ENCODE assay signal across 8 cellular contexts in the genomic region with DNA sequence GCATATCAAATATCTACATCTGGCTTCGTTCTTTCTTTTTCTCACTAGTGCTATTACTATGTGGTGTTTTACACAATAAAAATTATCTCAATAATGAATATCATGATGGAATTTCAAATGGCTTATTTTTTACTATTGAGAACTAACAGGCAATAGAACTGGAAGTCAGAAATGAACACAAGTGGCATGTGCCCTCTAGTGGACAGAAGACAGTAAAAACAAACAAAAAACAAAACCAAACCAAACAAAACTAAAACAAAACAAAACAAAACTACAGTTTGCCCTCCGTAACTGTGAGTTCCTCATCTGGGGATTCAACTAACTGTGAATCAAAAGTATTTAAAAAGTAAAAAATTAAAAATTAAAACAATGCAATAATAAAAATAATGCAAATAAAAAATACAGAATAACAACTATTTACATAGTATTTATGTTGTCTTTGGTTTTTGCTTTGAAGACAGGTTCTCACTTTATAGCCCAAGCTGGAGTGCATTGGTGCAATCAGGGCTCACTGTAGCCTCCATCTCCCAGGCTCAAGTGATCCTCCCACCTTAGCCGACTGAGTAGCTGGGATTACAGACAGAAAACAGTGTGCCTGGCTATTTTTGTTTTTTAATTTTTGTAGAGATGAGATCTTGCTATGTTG.
DNase-seq lines count a peak whose midpoint lies in the region; ATAC-seq, FAIRE-seq and TF ChIP-seq lines count a peak whose summit lies in the region.

No MANE protein-coding gene starts in this region.

- H3K4me3 ChIP-seq in epithelial cell of proximal tubule (ENCODE audit: low read depth, low read length) (no peak overlapping the region), transverse colon (no peak overlapping the region)

- intact Hi-C loops in transverse colon (cut with DNase I; ENCODE audit: low total_unique reads): no loop called here

- no peaks in the 10 kb centered on the region for H3K9me3 ChIP-seq in transverse colon

- DNase-seq in NCI-H2227 treated with DMSO at 0.1 percent for 48 hours (lab: John Stamatoyannopoulos, UW) (peak; percentile 1), epithelial cell of proximal tubule (ENCODE audit: low read depth) (no peak), transverse colon (no peak), NCI-H2029 treated with DMSO at 0.1 percent for 48 hours (lab: John Stamatoyannopoulos, UW) (no peak)
- no peak for DNase-seq in stimulated activated CD4-positive, alpha-beta T cell treated with anti-CD3 and anti-CD28 coated beads, Interleukin-1b, Interleukin-23, amount 100 ng/mL, for 48 hours

- ATAC-seq in GM18517 (IDR thresholded peaks at IDR 0.05; ENCODE audit: unreplicated experiment): peak; percentile 95
- ATAC-seq in HG02870 (IDR thresholded peaks at IDR 0.05; ENCODE audit: unreplicated experiment): peak; percentile 87

- WGBS in transverse colon (ENCODE audit: low coverage in 1 of 2), 2 donors: 41 to 42% methylated on average over 3 of the region's 3 CpGs

- H3K4me1 ChIP-seq in transverse colon: no peaks in the 10 kb centered on the region

- in situ Hi-C loops in transverse colon (cut with MboI; ENCODE audit: low pct_ligation_motif_present in 1 of 4, low pct_unique_long_range_greater_than_20kb in 1 of 4, low sequenced_read_pairs in 3 of 4): no loop called here

- no peaks in the 10 kb centered on the region for H3K27me3 ChIP-seq in transverse colon

- no peak for TF ChIP-seq POLR2A in transverse colon (IDR thresholded peaks at IDR 0.05)

- H3K27ac ChIP-seq in transverse colon: no peak overlapping the region

- FAIRE-seq in A204.1 (lab: Jason Lieb, UNC): peak; percentile 95

- peak; percentile 75 for TF ChIP-seq CTCF in epithelial cell of proximal tubule (conservative IDR thresholded peaks at IDR 0.05; ENCODE audit: low read depth, low read length)
- TF ChIP-seq CTCF in transverse colon (IDR thresholded peaks at IDR 0.05): peak in 4 of 5 experiments; percentile 23 to 42 (median 35)

- no peak for TF ChIP-seq EP300 in transverse colon (IDR thresholded peaks at IDR 0.05; ENCODE audit: low read depth)

- no peaks in the 10 kb centered on the region for H3K36me3 ChIP-seq in transverse colon
